Comparison of ENCODE assay signal across 26 cellular contexts in the genomic region with DNA sequence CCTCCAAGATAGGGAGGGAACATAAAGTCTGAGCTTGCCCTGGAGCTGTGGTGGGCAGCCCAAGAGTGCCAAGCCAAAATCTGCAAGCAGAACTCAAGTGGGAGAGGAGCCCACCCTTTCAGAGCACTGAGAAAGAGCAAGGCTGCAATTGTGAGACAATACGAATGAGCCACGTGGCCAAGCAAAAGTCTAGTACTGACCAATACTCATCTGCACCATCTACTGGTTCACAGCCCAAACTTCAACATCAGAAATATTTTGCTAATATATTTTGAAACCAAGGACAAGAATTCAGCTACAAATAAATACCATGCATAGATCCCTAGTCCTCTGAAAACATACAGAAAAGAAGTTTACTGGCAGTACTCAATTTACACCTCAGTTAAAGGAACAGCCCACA.
DNase-seq lines count a peak whose midpoint lies in the region; ATAC-seq, FAIRE-seq and TF ChIP-seq lines count a peak whose summit lies in the region.
"Had no signal": no experiment of that assay in that cellular context is flagged by ENCODE, and none has a peak within 500 bp of the region (broad histone marks: within the 10 kb centered on the region; RNA-seq: fewer than 3 reads in every experiment).

No MANE protein-coding gene starts in this region.

- H3K27ac ChIP-seq in 22Rv1 (no peak overlapping the region), PC-9 (no peak overlapping the region), endodermal cell (ENCODE audit: low read depth, low read length) (no peak overlapping the region), pancreas (no peak overlapping the region)
- H3K27ac ChIP-seq: foreskin keratinocyte, SJCRH30 had no signal

- FAIRE-seq in pancreas (lab: Jason Lieb, UNC) = no peak
- FAIRE-seq: GM19239 had no signal

- no peaks in the 10 kb centered on the region for H3K9me2 ChIP-seq in PC-9 (ENCODE audit: insufficient read depth)

- no peaks in the 10 kb centered on the region for H3K36me3 Mint-ChIP-seq in endodermal cell (ENCODE audit: low read depth)
- H3K36me3 Mint-ChIP-seq: CD14-positive monocyte, mesothelial cell of epicardium had no signal

- H3K27me3 Mint-ChIP-seq in endodermal cell (ENCODE audit: insufficient read depth) = peaks cover 2% of the 10 kb centered on the region
- H3K27me3 Mint-ChIP-seq: T-helper 17 cell had no signal

- CTCF ChIA-PET in PC-9 (lab: Charles Lee) = no interaction called here

- ATAC-seq in pancreas = no peak
- ATAC-seq: activated T-cell treated with anti-CD3 and anti-CD28 coated beads, Interleukin-2, amount 50 U/mL, for 4 hours; foreskin keratinocyte; natural killer cell; T-helper 17 cell had no signal

- no peaks in the 10 kb centered on the region for H3F3A ChIP-seq in PC-9 (ENCODE audit: insufficient read depth, low read depth)

- H3K36me3 ChIP-seq in PC-9 (ENCODE audit: low read depth) (no peaks in the 10 kb centered on the region), endodermal cell (ENCODE audit: control insufficient read depth, insufficient read depth, low read length) (no peaks in the 10 kb centered on the region), pancreas (no peaks in the 10 kb centered on the region)
- H3K36me3 ChIP-seq: SJCRH30 had no signal

- H3K4me3 ChIP-seq in PC-9 = no peak overlapping the region
- H3K4me3 ChIP-seq in endodermal cell (ENCODE audit: low read length) = no peak overlapping the region
- no peak overlapping the region for H3K4me3 ChIP-seq in pancreas
- H3K4me3 ChIP-seq: SJCRH30 had no signal

- peaks cover 8% of the 10 kb centered on the region for H3K9me3 Mint-ChIP-seq in endodermal cell

- POLR2A ChIA-PET in PC-9 (lab: Charles Lee; ENCODE audit: unreplicated experiment) = no interaction called here

- no TSS peak for BruUV-seq in PC-9 (replicated peaks; lab: Mats Ljungman, UMichigan)

- H3K9ac ChIP-seq in endodermal cell (ENCODE audit: extremely low read depth, low read length, poor library complexity, severe bottlenecking) = no peak overlapping the region

- intact Hi-C loops in PC-9 (cut with micrococcal nuclease; ENCODE audit: unreplicated experiment) = no loop called here
- intact Hi-C loops in pancreas (cut with DNase I) = no loop called here

- DNase-seq in HPDE6-E6E7 (ENCODE audit: extremely low spot score) (peak; percentile 8), PC-9 (no peak), endodermal cell (no peak), COLO668 (lab: John Stamatoyannopoulos, UW; ENCODE audit: unreplicated experiment) (no peak), GOT3 (lab: John Stamatoyannopoulos, UW) (no peak), pancreas (no peak)
- DNase-seq in activated T-cell treated with anti-CD3 and anti-CD28 coated beads, Interleukin-2, amount 50 U/mL, for 1 hour = no peak
- DNase-seq: ACHN; activated naive CD4-positive, alpha-beta T cell treated with Interleukin-2 at 50 U/mL for 16 hours; activated T-cell treated with anti-CD3 and anti-CD28 coated beads, Interleukin-2, amount 50 U/mL, for 4 hours; amygdala; central memory CD4-positive, alpha-beta T cell; DMS153; erythroblast; foreskin keratinocyte; GDM1; H7; natural killer cell; NCI-H1436; NCI-H526; T-helper 17 cell had no signal

- H3K79me2 ChIP-seq in PC-9 (ENCODE audit: low read depth) = no peaks in the 10 kb centered on the region

- no peak overlapping the region for H3K4me3 Mint-ChIP-seq in endodermal cell
- H3K4me3 Mint-ChIP-seq: activated T-cell treated with anti-CD3 and anti-CD28 coated beads, Interleukin-2, amount 50 U/mL, for 4 hours; CD14-positive monocyte; mesothelial cell of epicardium; natural killer cell; T-helper 17 cell had no signal

- H2AFZ ChIP-seq in PC-9 = no peak overlapping the region

- no peaks in the 10 kb centered on the region for H3K27me3 ChIP-seq in PC-9 (ENCODE audit: insufficient read depth, low read depth)
- H3K27me3 ChIP-seq in endodermal cell (ENCODE audit: control insufficient read depth, insufficient read depth, low read length, poor library complexity, severe bottlenecking) = no peaks in the 10 kb centered on the region
- H3K27me3 ChIP-seq in pancreas = no peaks in the 10 kb centered on the region
- H3K27me3 ChIP-seq: foreskin keratinocyte, SJCRH30 had no signal

- peak; percentile 24 for TF ChIP-seq CTCF in 22Rv1 (IDR thresholded peaks at IDR 0.05)
- peak; percentile 43 for TF ChIP-seq CTCF in PC-9 (conservative IDR thresholded peaks at IDR 0.05)
- TF ChIP-seq CTCF in endodermal cell (conservative IDR thresholded peaks at IDR 0.05) = peak; percentile 62
- TF ChIP-seq CTCF in pancreas (IDR thresholded peaks at IDR 0.05) = no peak

- H3K4me2 ChIP-seq in PC-9 = no peak overlapping the region

- H3K9me3 ChIP-seq in PC-9 (ENCODE audit: insufficient read depth, low read depth) = no peaks in the 10 kb centered on the region
- H3K9me3 ChIP-seq in endodermal cell (ENCODE audit: control insufficient read depth, low read length) = peaks cover 10% of the 10 kb centered on the region
- H3K9me3 ChIP-seq in pancreas = no peaks in the 10 kb centered on the region
- H3K9me3 ChIP-seq: SJCRH30 had no signal

- no peaks in the 10 kb centered on the region for H4K20me1 ChIP-seq in PC-9 (ENCODE audit: insufficient read depth)

- H3K27ac Mint-ChIP-seq in endodermal cell = no peak overlapping the region
- H3K27ac Mint-ChIP-seq: CD14-positive monocyte, mesothelial cell of epicardium, natural killer cell, T-helper 17 cell had no signal

- H3K4me1 ChIP-seq in PC-9 (replicated peaks; ENCODE audit: insufficient read depth) (no peaks in the 10 kb centered on the region), endodermal cell (ENCODE audit: control insufficient read depth, insufficient read depth, low read length) (no peaks in the 10 kb centered on the region), pancreas (no peaks in the 10 kb centered on the region)
- H3K4me1 ChIP-seq: foreskin keratinocyte, SJCRH30 had no signal

- H3K4me1 Mint-ChIP-seq in endodermal cell = no peaks in the 10 kb centered on the region
- H3K4me1 Mint-ChIP-seq: CD14-positive monocyte, mesothelial cell of epicardium, natural killer cell, T-helper 17 cell had no signal

- 84% methylated on average over 2 of the region's 2 CpGs; no CpG with 5 or more reads in 1 of the 2 experiments for WGBS in endodermal cell (ENCODE audit: insufficient coverage in 1 of 2, insufficient read length in 1 of 2), 2 experiments
- 32 to 37% methylated on average over 2 of the region's 2 CpGs for WGBS in pancreas, 2 donors

Comparison
In these comparisons a context has a peak if more than half of its experiments do, and no peak if none do; other contexts are left out.
1. CTCF ChIP-seq: peak in 22Rv1 (single experiment), PC-9 (single experiment) and endodermal cell (single experiment); none in pancreas (0 of 4).